Comparison of ENCODE assay signal across 1 cellular context in the genomic region with DNA sequence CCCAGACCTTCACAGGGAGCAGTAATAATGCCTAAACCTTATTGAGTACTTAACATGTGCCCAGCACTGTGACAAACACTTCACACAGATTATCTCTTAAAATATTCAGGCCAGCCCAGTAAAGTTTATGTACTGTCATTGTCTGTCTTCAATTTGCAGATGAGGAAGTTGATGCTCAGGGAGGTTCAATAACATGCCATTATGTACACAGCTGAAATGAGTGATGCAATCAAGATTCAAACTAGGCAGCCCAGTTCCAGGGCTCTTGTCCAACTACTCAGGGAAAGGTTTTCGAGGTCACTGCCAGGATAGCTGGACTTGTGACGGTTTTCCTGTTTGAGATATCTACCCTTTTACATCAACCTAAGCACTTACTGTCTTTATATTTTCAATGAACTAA.
TF ChIP-seq lines count a peak whose summit lies in the region.

No MANE protein-coding gene starts in this region.

TF ChIP-seq in HEK293, 187 proteins besides CTCF, POLR2A, EP300 and RAD21 (continued from another document):
- TF ChIP-seq ZFP37 (tag by site-specific recombination; IDR thresholded peaks at IDR 0.05) (no peak), ZNF423 (tag by site-specific recombination; IDR thresholded peaks at IDR 0.05) (no peak), ZXDB (tag by site-specific recombination; IDR thresholded peaks at IDR 0.05) (no peak), ZNF660 (tag by site-specific recombination; IDR thresholded peaks at IDR 0.05) (0 out of 2 replicates have a peak, but pooled peaks have one; percentile 24), HOXD13 (CRISPR knock-in tag; IDR thresholded peaks at IDR 0.05; ENCODE audit: borderline replicate concordance) (no peak), ZNF473 (tag by site-specific recombination; IDR thresholded peaks at IDR 0.05) (no peak), ZNF510 (tag by site-specific recombination; IDR thresholded peaks at IDR 0.05; ENCODE audit: insufficient replicate concordance) (no peak), ZNF239 (tag by site-specific recombination; IDR thresholded peaks at IDR 0.05) (no peak), TRIM28 (IDR thresholded peaks at IDR 0.05; ENCODE audit: borderline replicate concordance, low read length) (no peak), HOXA7 (CRISPR knock-in tag; IDR thresholded peaks at IDR 0.05; ENCODE audit: borderline replicate concordance) (no peak), ZNF600 (tag by site-specific recombination; IDR thresholded peaks at IDR 0.05) (peak; percentile 34; the same call in 1 of the 2 replicates)
- TF ChIP-seq, protein P1, sequence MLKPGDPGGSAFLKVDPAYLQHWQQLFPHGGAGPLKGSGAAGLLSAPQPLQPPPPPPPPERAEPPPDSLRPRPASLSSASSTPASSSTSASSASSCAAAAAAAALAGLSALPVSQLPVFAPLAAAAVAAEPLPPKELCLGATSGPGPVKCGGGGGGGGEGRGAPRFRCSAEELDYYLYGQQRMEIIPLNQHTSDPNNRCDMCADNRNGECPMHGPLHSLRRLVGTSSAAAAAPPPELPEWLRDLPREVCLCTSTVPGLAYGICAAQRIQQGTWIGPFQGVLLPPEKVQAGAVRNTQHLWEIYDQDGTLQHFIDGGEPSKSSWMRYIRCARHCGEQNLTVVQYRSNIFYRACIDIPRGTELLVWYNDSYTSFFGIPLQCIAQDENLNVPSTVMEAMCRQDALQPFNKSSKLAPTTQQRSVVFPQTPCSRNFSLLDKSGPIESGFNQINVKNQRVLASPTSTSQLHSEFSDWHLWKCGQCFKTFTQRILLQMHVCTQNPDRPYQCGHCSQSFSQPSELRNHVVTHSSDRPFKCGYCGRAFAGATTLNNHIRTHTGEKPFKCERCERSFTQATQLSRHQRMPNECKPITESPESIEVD (tag by site-specific recombination; IDR thresholded peaks at IDR 0.05) = peak; percentile 17; the same call in 1 of the 2 replicates
- TF ChIP-seq, protein P2, sequence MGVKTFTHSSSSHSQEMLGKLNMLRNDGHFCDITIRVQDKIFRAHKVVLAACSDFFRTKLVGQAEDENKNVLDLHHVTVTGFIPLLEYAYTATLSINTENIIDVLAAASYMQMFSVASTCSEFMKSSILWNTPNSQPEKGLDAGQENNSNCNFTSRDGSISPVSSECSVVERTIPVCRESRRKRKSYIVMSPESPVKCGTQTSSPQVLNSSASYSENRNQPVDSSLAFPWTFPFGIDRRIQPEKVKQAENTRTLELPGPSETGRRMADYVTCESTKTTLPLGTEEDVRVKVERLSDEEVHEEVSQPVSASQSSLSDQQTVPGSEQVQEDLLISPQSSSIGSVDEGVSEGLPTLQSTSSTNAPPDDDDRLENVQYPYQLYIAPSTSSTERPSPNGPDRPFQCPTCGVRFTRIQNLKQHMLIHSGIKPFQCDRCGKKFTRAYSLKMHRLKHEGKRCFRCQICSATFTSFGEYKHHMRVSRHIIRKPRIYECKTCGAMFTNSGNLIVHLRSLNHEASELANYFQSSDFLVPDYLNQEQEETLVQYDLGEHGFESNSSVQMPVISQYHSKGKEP (tag by site-specific recombination; IDR thresholded peaks at IDR 0.05) = 0 out of 2 replicates have a peak, but pooled peaks have one; percentile 17
- TF ChIP-seq, protein P3, sequence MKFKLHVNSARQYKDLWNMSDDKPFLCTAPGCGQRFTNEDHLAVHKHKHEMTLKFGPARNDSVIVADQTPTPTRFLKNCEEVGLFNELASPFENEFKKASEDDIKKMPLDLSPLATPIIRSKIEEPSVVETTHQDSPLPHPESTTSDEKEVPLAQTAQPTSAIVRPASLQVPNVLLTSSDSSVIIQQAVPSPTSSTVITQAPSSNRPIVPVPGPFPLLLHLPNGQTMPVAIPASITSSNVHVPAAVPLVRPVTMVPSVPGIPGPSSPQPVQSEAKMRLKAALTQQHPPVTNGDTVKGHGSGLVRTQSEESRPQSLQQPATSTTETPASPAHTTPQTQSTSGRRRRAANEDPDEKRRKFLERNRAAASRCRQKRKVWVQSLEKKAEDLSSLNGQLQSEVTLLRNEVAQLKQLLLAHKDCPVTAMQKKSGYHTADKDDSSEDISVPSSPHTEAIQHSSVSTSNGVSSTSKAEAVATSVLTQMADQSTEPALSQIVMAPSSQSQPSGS (tag by site-specific recombination; IDR thresholded peaks at IDR 0.05; ENCODE audit: low read depth) = peak; percentile 24
TF ChIP-seq in HEK293: peak in this region for 12.
